Comparison of ENCODE assay signal across 11 cellular contexts in genomic region chr14:54840336-54840735, GRCh38.
"Had no signal": no experiment of that assay in that cellular context is flagged by ENCODE, and none has a peak within 500 bp of the region (broad histone marks: within the 10 kb centered on the region; RNA-seq: fewer than 3 reads in every experiment).

No MANE protein-coding gene starts in this region.

- H3K27ac ChIP-seq: parathyroid adenoma had no signal

- H3K36me3 ChIP-seq: adrenal gland had no signal

- H3K9ac ChIP-seq: parathyroid adenoma had no signal

- H3K4me1 ChIP-seq: adrenal gland, parathyroid adenoma had no signal

- FAIRE-seq: islet of Langerhans had no signal

- DNase-seq: activated B cell treated with CpG ODN at 0.5 μM for 24 hours; activated CD4-positive, alpha-beta T cell treated with anti-CD3 and anti-CD28 coated beads, Interleukin-2, amount 10 ng/mL, durations not matched to agents 7 days and 5 days; activated CD8-positive, alpha-beta memory T cell treated with anti-CD3 and anti-CD28 coated beads for 24 hours; activated naive CD4-positive, alpha-beta T cell treated with Interleukin-2 at 50 U/mL for 16 hours; adrenal gland; head of caudate nucleus; left ventricle myocardium superior; stimulated activated naive CD4-positive, alpha-beta T cell treated with Interleukin-2 at 50 U/mL for 16 hours had no signal

- ATAC-seq: SK-N-SH treated with all-trans-retinoic acid at 6 μM for 48 hours had no signal

- H3K4me3 ChIP-seq: adrenal gland had no signal

- H3K27me3 ChIP-seq: adrenal gland had no signal

- H3K9me3 ChIP-seq: adrenal gland had no signal
